In genomic region chr5:102283111-102283797, GRCh38 we compare ENCODE assay signal across 12 cellular contexts. TPM values are rescaled to one million over a fixed set of nuclear protein-coding genes. Genes with fewer than 3 reads are reported as not detected.
A peak's percentile ranks its signal among the peaks of the same experiment; 100 is the strongest.
DNase-seq lines count a peak whose midpoint lies in the region; ATAC-seq lines count a peak whose summit lies in the region.
"Had no signal": no experiment of that assay in that cellular context is flagged by ENCODE, and none has a peak within 500 bp of the region (broad histone marks: within the 10 kb centered on the region; RNA-seq: fewer than 3 reads in every experiment).

No MANE protein-coding gene starts in this region.

- ATAC-seq in GM19372 (IDR thresholded peaks at IDR 0.05; ENCODE audit: low read depth, unreplicated experiment) (peak; percentile 50), HG03108 (IDR thresholded peaks at IDR 0.05; ENCODE audit: unreplicated experiment) (peak; percentile 49), HG03095 (IDR thresholded peaks at IDR 0.05; ENCODE audit: unreplicated experiment) (no peak)
- ATAC-seq: left lobe of liver had no signal

- DNase-seq in NOMO-1 treated with dmso at 0.1 percent for 144 hours (lab: John Stamatoyannopoulos, UW; ENCODE audit: unreplicated experiment) (peak; percentile 57), EL (no peak), occipital lobe (lab: John Stamatoyannopoulos, UW) (no peak)
- no peak for DNase-seq in activated CD8-positive, alpha-beta memory T cell treated with anti-CD3 and anti-CD28 coated beads, Interleukin-2, amount 50 U/mL, for 4 hours
- DNase-seq: activated naive CD4-positive, alpha-beta T cell; glutamatergic neuron; GM23248; Peyer's patch had no signal

RNA-seq across cellular contexts. Expression of gene SLCO4C1, which starts 12.8 kb away (rescaled TPM):
- total RNA-seq in occipital lobe = 0.47 TPM
- total RNA-seq: GM23248 had no signal
